Comparison of ENCODE assay signal across 3 cellular contexts in genomic region chr12:125193376-125193775, GRCh38.
TF ChIP-seq lines count a peak whose summit lies in the region.

No MANE protein-coding gene starts in this region.

TF ChIP-seq in GM23338, 12 proteins besides CTCF, POLR2A, EP300 and RAD21 (continues in another document):
- TF ChIP-seq NANOG (IDR thresholded peaks at IDR 0.05; ENCODE audit: borderline replicate concordance) (no peak), ZNF462 (CRISPR knock-in tag; IDR thresholded peaks at IDR 0.05) (no peak)

TF ChIP-seq in WTC11, 78 proteins besides CTCF, POLR2A, EP300 and RAD21:
- TF ChIP-seq ZNF317 (CRISPR knock-in tag; IDR thresholded peaks at IDR 0.05; ENCODE audit: borderline replicate concordance, low read depth) (no peak), MYBL2 (CRISPR knock-in tag; IDR thresholded peaks at IDR 0.05) (no peak), ZNF281 (CRISPR knock-in tag; IDR thresholded peaks at IDR 0.05) (no peak), FOXK1 (CRISPR knock-in tag; IDR thresholded peaks at IDR 0.05) (no peak)
TF ChIP-seq in WTC11: peak in this region for 0.

TF ChIP-seq in H1, 55 proteins besides CTCF, POLR2A, EP300 and RAD21:
- peak; percentile 5 for TF ChIP-seq SAP30 (IDR thresholded peaks at IDR 0.05; ENCODE audit: insufficient read depth, insufficient replicate concordance, low read length)
- TF ChIP-seq RFX5 (IDR thresholded peaks at IDR 0.05; ENCODE audit: borderline replicate concordance, low read depth, low read length) = no peak
- no peak for TF ChIP-seq CHD7 (IDR thresholded peaks at IDR 0.05; ENCODE audit: insufficient replicate concordance, low read length)
